9 cellular contexts compared by ENCODE assay signal in the genomic region with DNA sequence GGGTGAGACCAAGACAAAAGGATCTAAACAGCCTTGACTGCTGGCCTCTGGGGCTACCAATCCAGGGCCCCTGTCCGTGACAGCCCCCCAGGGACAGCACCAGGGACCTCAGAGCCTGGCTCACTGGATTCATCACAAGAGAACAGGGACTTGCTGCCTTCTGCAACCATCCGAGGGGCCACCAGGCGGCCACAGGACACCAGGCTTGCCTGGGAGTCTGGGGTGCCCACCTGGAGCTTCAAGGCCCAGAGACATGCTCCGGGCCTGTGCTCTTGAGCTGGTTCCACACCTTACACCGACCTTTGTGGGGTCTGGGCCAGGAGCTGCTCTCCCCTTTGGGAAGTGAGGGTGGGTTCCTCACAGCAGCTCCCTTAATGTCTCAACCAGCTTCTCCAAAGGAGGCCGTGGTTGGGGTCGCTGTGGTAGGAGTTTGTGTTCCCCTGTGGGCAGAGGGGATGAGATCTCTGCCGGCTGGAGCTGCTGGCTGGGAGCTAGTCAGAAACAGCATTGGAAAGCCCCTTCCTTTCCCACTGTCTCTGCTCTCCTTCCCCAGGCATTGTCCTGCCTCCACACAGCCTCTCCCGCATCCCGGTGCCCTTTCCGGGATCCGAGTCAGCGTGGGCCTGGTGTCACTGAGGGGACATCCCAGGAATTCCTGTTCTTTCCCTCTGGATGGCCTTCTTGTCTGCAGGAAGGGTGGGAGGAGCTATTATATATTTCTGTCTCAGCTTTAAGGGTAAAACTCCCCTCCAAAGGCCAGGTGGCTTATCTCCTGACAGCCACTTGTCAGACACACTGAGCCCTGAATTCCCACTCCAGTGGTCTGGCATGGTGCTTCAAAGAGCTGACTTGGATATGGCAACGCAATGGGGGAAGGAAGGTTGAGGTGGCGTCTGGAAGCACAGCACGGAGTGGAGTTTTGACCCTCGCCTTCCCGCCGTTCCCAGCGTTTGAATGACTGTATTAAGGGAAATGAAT. TPM values are rescaled to one million over a fixed set of nuclear protein-coding genes. Genes with fewer than 3 reads are reported as not detected.
DNase-seq lines count a peak whose midpoint lies in the region; ATAC-seq, FAIRE-seq and TF ChIP-seq lines count a peak whose summit lies in the region.
"Had no signal": no experiment of that assay in that cellular context is flagged by ENCODE, and none has a peak within 500 bp of the region (broad histone marks: within the 10 kb centered on the region; RNA-seq: fewer than 3 reads in every experiment).

No MANE protein-coding gene starts in this region.

- peak; percentile 89 for TF ChIP-seq RAD21 in HepG2 (CRISPR knock-in tag; IDR thresholded peaks at IDR 0.05)

- TF ChIP-seq CTCF in Caco-2 (IDR thresholded peaks at IDR 0.05; ENCODE audit: insufficient read depth in 1 of 2, low read depth in 1 of 2, low read length in 1 of 2, severe bottlenecking in 1 of 2, unreplicated experiment in 1 of 2) (peak; percentile 46 to 71), WI38 (IDR thresholded peaks at IDR 0.05; ENCODE audit: low read depth, low read length) (0 out of 2 replicates have a peak, but pooled peaks have one; percentile 24), HepG2 (CRISPR knock-in tag; IDR thresholded peaks at IDR 0.05) (peak; percentile 93), A673 (conservative IDR thresholded peaks at IDR 0.05; ENCODE audit: low read depth, low read length) (no peak; the same call in 1 of the 2 replicates)

- intact Hi-C loops in Caco-2 (cut with micrococcal nuclease; ENCODE audit: unreplicated experiment) (loop anchor here (1.0 kb wide), 1 partner anchor 240 kb away; no protein-coding TSS in a partner anchor), HepG2 (cut with micrococcal nuclease; ENCODE audit: unreplicated experiment) (loop anchor here (2.0 to 10.0 kb wide), 2 partner anchors 53 to 241 kb away; no protein-coding TSS in a partner anchor), right cardiac atrium (cut with DNase I) (no loop called here), A673 (cut with micrococcal nuclease; ENCODE audit: unreplicated experiment) (no loop called here)

- H3K4me1 Mint-ChIP-seq in Caco-2 (ENCODE audit: low read depth, unreplicated experiment), result peaks cover 15% of the 10 kb centered on the region

- in situ Hi-C loops in HepG2 (cut with HindIII; ENCODE audit: extremely low pct_ligation_motif_present, low pct_unique_long_range_greater_than_20kb), result loop anchor here (5.0 kb wide), 2 partner anchors 35 to 240 kb away; no protein-coding TSS in a partner anchor
- in situ Hi-C loops in KBM-7 (cut with MboI; ENCODE audit: low pct_unique_long_range_greater_than_20kb, low sequenced_read_pairs), result no loop called here

- CTCF ChIA-PET in Caco-2 (lab: Charles Lee), result interaction anchor here (0.6 to 1.0 kb wide), 4 partner anchors 26 to 240 kb away, joined by 3 to 8 read pairs (median 4); no protein-coding TSS in a partner anchor
- CTCF ChIA-PET in HepG2 (lab: Yijun Ruan, JAX; ENCODE audit: low intra/inter-chr PET ratio, low total read pairs), result interaction anchor here (1.8 kb wide), 1 partner anchor 240 kb away, joined by 10 read pairs; no protein-coding TSS in a partner anchor
- CTCF ChIA-PET in A673 (lab: Charles Lee), result no interaction called here

- no peak for TF ChIP-seq POLR2A in HepG2 (IDR thresholded peaks at IDR 0.05; ENCODE audit: insufficient read depth in 1 of 2, low read depth in 2 of 2, low read length in 2 of 2)

- no peaks in the 10 kb centered on the region for H3K36me3 ChIP-seq in Caco-2 (ENCODE audit: control insufficient read depth, insufficient read depth, low read length)
- no peaks in the 10 kb centered on the region for H3K36me3 ChIP-seq in HepG2 (replicated peaks in 1 of 2; ENCODE audit: control insufficient read depth in 1 of 2, insufficient read depth in 2 of 2, low read length in 2 of 2)
- no peaks in the 10 kb centered on the region for H3K36me3 ChIP-seq in A673 (ENCODE audit: insufficient read depth, low read length, poor library complexity, severe bottlenecking)

- WGBS in HepG2 (ENCODE audit: low lambda C conversion rate), result 20% methylated on average over 9 of the region's 20 CpGs
- 37% methylated on average over 20 of the region's 20 CpGs for WGBS in right cardiac atrium

- H3K4me3 ChIP-seq in Caco-2 (ENCODE audit: low read depth, low read length) (no peak overlapping the region), WI38 (ENCODE audit: low read depth, low read length) (no peak overlapping the region), HepG2 (replicated peaks in 1 of 3; ENCODE audit: insufficient read depth in 1 of 3, low read depth in 2 of 3, low read length in 3 of 3) (peak overlapping the region in 2 of 3 experiments; percentile 16 to 62; a peak in 4 of 6 replicates), right cardiac atrium (ENCODE audit: low read length) (no peak overlapping the region), A673 (ENCODE audit: low read depth, low read length, poor library complexity, severe bottlenecking) (no peak overlapping the region)

- peak overlapping the region; percentile 89 for H3K4me2 ChIP-seq in HepG2 (ENCODE audit: low read depth, low read length)

- FAIRE-seq in HepG2 (lab: Jason Lieb, UNC), result peak; percentile 12

- H3K9ac ChIP-seq in HepG2 (ENCODE audit: insufficient read depth, low read depth, low read length), result peak overlapping the region; percentile 42; the same call in 1 of the 2 replicates

- no peaks in the 10 kb centered on the region for H3K27me3 Mint-ChIP-seq in Caco-2 (ENCODE audit: insufficient read depth, unreplicated experiment)

- no peak overlapping the region for H3K4me3 Mint-ChIP-seq in Caco-2 (ENCODE audit: unreplicated experiment)

- POLR2A ChIA-PET in Caco-2 (lab: Charles Lee) (no interaction called here), HepG2 (lab: Yijun Ruan, JAX) (interaction anchor here (1.0 to 2.2 kb wide), 7 partner anchors 9 to 240 kb away, joined by 3 to 14 read pairs (median 5); partner anchors contain the start of gene RBM25), A673 (lab: Charles Lee; ENCODE audit: low non-redundant PET) (interaction anchor here (0.7 kb wide), 1 partner anchor 205 kb away, joined by 4 read pairs; the partner anchor contains the start of gene ZFYVE1)

- peak overlapping the region; percentile 39 for H3K27ac Mint-ChIP-seq in Caco-2 (ENCODE audit: unreplicated experiment)

- BruUV-seq in Caco-2 (replicated peaks; lab: Mats Ljungman, UMichigan), result no TSS peak
- no TSS peak for BruUV-seq in HepG2 (replicated peaks; lab: Mats Ljungman, UMichigan)
- BruUV-seq in A673 (replicated peaks; lab: Mats Ljungman, UMichigan), result no TSS peak

- no peaks in the 10 kb centered on the region for H4K20me1 ChIP-seq in HepG2 (ENCODE audit: insufficient read depth, low read length)

- H3K27me3 ChIP-seq in Caco-2 (replicated peaks; ENCODE audit: control insufficient read depth, insufficient read depth, low read length) (no peaks in the 10 kb centered on the region), HepG2 (ENCODE audit: control insufficient read depth in 1 of 2, insufficient read depth in 2 of 2, low read length in 2 of 2) (peaks cover 9 to 43% of the 10 kb centered on the region in 2 experiments; a peak in 4 of 5 replicates), right cardiac atrium (ENCODE audit: control insufficient read depth, insufficient read depth) (no peaks in the 10 kb centered on the region), A673 (replicated peaks; ENCODE audit: insufficient read depth, low read depth, low read length, poor library complexity) (peaks cover 6% of the 10 kb centered on the region)

- DNase-seq in Caco-2 (peak; percentile 67 to 68), HT-29 (ENCODE audit: low spot score) (peak; percentile 20), HepG2 (ENCODE audit: low spot score) (peak; percentile 69), H4 (ENCODE audit: low spot score) (no peak), right cardiac atrium (no peak), KBM-7 (no peak), A673 (ENCODE audit: low spot score) (no peak)
- DNase-seq: activated CD4-positive, alpha-beta T cell treated with anti-CD3 and anti-CD28 coated beads, Interleukin-2, amount 50 U/mL, for 1 hour had no signal

- TF ChIP-seq EP300 in HepG2 (IDR thresholded peaks at IDR 0.05; ENCODE audit: low read depth in 2 of 2, low read length in 2 of 2), result no peak
- TF ChIP-seq EP300 in HepG2 (CRISPR knock-in tag; IDR thresholded peaks at IDR 0.05; ENCODE audit: borderline replicate concordance), result no peak

- no peaks in the 10 kb centered on the region for H3K9me3 ChIP-seq in Caco-2
- no peaks in the 10 kb centered on the region for H3K9me3 ChIP-seq in HepG2 (ENCODE audit: low read length)
- H3K9me3 ChIP-seq in right cardiac atrium (ENCODE audit: control insufficient read depth, low read length), result no peaks in the 10 kb centered on the region
- no peaks in the 10 kb centered on the region for H3K9me3 ChIP-seq in A673 (ENCODE audit: low read depth, low read length, poor library complexity, severe bottlenecking)

- H3K27ac ChIP-seq in HepG2 (ENCODE audit: extremely low read length, insufficient read depth, low read length) (no peak overlapping the region), right cardiac atrium (ENCODE audit: low read length) (no peak overlapping the region), A673 (ENCODE audit: low read depth, low read length, poor library complexity, severe bottlenecking) (no peak overlapping the region)

- H2AFZ ChIP-seq in HepG2 (ENCODE audit: low read length), result no peak overlapping the region

- H3K9me3 Mint-ChIP-seq in Caco-2 (ENCODE audit: unreplicated experiment), result no peaks in the 10 kb centered on the region

- H3K36me3 Mint-ChIP-seq in Caco-2 (ENCODE audit: insufficient read depth, unreplicated experiment), result no peaks in the 10 kb centered on the region

- no peaks in the 10 kb centered on the region for H3K79me2 ChIP-seq in HepG2 (ENCODE audit: insufficient read depth, low read length)

- H3K4me1 ChIP-seq in Caco-2 (peaks cover 24% of the 10 kb centered on the region), HepG2 (ENCODE audit: insufficient read depth, low read length) (peaks cover 44% of the 10 kb centered on the region), right cardiac atrium (ENCODE audit: control insufficient read depth, insufficient read depth, low read length) (peaks cover 2% of the 10 kb centered on the region), A673 (ENCODE audit: insufficient read depth, low read length, poor library complexity, severe bottlenecking) (peaks cover 7% of the 10 kb centered on the region)

- ATAC-seq in HepG2 (peak; percentile 91), right cardiac atrium (no peak)

RNA-seq across cellular contexts. Expression of gene PAPLN, which starts 5.1 kb away (rescaled TPM):
- total RNA-seq in Caco-2 (2022) (2.7 and 3.0 TPM in 2 replicates), HepG2 (2016; rRNA removed; fragmentation: Illumina TruSeq; extraction: Trizol) (not detected in 2 replicates), right cardiac atrium (10 to 100 TPM in 1 of 4 donors, 1 to 10 TPM in 3; 2.9 to 13.5 (median 7.3) TPM), A673 (2021) (0.31 and 0.75 TPM in 2 replicates)
- total RNA-seq in HT-29 (2014; rRNA removed; shearing (Covaris generic)), result 0.13 and 0.25 TPM in 2 replicates
- not detected in 2 replicates for total RNA-seq in HepG2 (2016; cell fraction: cytosol; rRNA removed; fragmentation: Illumina TruSeq; extraction: Trizol; ENCODE audit: low read depth)
- total RNA-seq in HepG2 (2016; cell fraction: insoluble cytoplasmic fraction; rRNA removed; fragmentation: Illumina TruSeq; extraction: Trizol), result not detected in 2 replicates
- total RNA-seq in HepG2 (2016; cell fraction: membrane; rRNA removed; fragmentation: Illumina TruSeq; extraction: Trizol), result not detected in 2 replicates
- not detected in 2 replicates for total RNA-seq in HepG2 (2016; cell fraction: nucleus; rRNA removed; fragmentation: Illumina TruSeq; extraction: Trizol)
- polyA plus RNA-seq in HepG2 (2011; rRNA removed) (not detected in 2 replicates), right cardiac atrium (6.0 TPM)
- polyA plus RNA-seq in HepG2 (2011; cell fraction: cytosol; rRNA removed), result 0.01 TPM in 1 of 2 replicates, not detected in the other
- 0.05 TPM in 1 of 2 replicates, not detected in the other for polyA plus RNA-seq in HepG2 (2011; cell fraction: nucleus; rRNA removed)
- 0.07 and 0.28 TPM in 2 replicates for polyA plus RNA-seq in HepG2 (2012)
- not detected in 2 replicates for polyA plus RNA-seq in HepG2 (2016; cell fraction: cytosol; fragmentation: Illumina TruSeq; extraction: Trizol; ENCODE audit: low read depth)
- polyA plus RNA-seq in HepG2 (2016; cell fraction: insoluble cytoplasmic fraction; fragmentation: Illumina TruSeq; extraction: Trizol; ENCODE audit: low read depth), result not detected in 2 replicates
- not detected in 2 replicates for polyA plus RNA-seq in HepG2 (2016; cell fraction: membrane; fragmentation: Illumina TruSeq; extraction: Trizol; ENCODE audit: low read depth)
- not detected in 2 replicates for polyA plus RNA-seq in HepG2 (2016; cell fraction: nucleus; fragmentation: Illumina TruSeq; extraction: Trizol; ENCODE audit: insufficient read depth, low read depth)
- 4.1 TPM in 1 of 2 replicates, not detected in the other for polyA minus RNA-seq in HepG2 (2011; rRNA and poly(A)+ RNA removed; ENCODE audit: low replicate concordance)
- polyA minus RNA-seq in HepG2 (2011; cell fraction: cytosol; rRNA and poly(A)+ RNA removed), result not detected in 2 replicates
- not detected in 2 replicates for polyA minus RNA-seq in HepG2 (2011; cell fraction: nucleus; rRNA and poly(A)+ RNA removed)
- not detected in 2 replicates for total RNA-seq in H4 (2014; rRNA removed; shearing (Covaris generic))

Comparison
In these comparisons a context has a peak if more than half of its experiments do, and no peak if none do; other contexts are left out.
1. DNase-seq: peak in Caco-2 (2 of 2), HT-29 (single experiment) and HepG2 (single experiment); none in H4 (single experiment), right cardiac atrium (0 of 3), KBM-7 (single experiment) and A673 (single experiment).
2. H3K4me3 ChIP-seq: peak in HepG2 (2 of 3); none in Caco-2 (single experiment), WI38 (single experiment), right cardiac atrium (single experiment) and A673 (single experiment).
3. intact Hi-C loops: an anchor here in Caco-2 (1.0 kb wide) and HepG2 (2.0 to 10.0 kb wide); none called in right cardiac atrium and A673.